ENCODE assay signal across 17 cellular contexts in the genomic region with DNA sequence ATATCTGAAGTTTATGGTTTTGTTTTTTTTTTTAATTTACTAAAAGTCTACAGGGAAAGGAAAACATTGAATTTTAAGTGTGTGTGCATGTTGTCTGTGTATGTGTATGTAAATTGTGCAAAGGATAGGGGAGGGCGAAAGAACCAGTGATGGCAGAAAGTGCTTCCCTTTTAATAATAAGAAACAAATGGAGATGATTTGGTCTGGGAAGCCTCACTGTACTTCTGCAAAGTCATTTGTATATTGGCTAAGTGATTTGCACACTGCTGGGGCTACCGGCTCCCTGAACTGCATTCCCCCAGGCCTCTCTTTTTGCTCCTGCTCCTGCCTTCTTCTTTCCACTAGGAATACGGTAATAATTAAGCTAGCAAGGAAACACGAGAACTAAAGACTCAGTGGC.
DNase-seq lines count a peak whose midpoint lies in the region; ATAC-seq and TF ChIP-seq lines count a peak whose summit lies in the region.
"Had no signal": no experiment of that assay in that cellular context is flagged by ENCODE, and none has a peak within 500 bp of the region (broad histone marks: within the 10 kb centered on the region; RNA-seq: fewer than 3 reads in every experiment).

No MANE protein-coding gene starts in this region.

- peak overlapping the region; percentile 5; the same call in 1 of the 2 replicates for H3K4me3 ChIP-seq in Karpas-422 (ENCODE audit: low read length)
- no peak overlapping the region for H3K4me3 ChIP-seq in skin epidermis

- peaks cover 1 to 3% of the 10 kb centered on the region in 2 donors for H3K36me3 Mint-ChIP-seq in CD14-positive monocyte
- no peaks in the 10 kb centered on the region for H3K36me3 Mint-ChIP-seq in dendritic cell treated with granulocyte-macrophage colony-stimulating factor and Interleukin-4, amounts not matched to agents 40 ng/mL and 50 ng/mL, for 4 days (ENCODE audit: low read depth)

- DNase-seq in CD14-positive monocyte (ENCODE audit: low spot score) (no peak), Karpas-422 (peak; percentile 71), GM10248 (ENCODE audit: extremely low spot score) (no peak)
- DNase-seq: ACHN; AML-193; CD4-positive, alpha-beta T cell; DMS53; HFFc6; MM.1S; NCI-H1105 treated with DMSO at 0.1 percent for 48 hours; NCI-H187 treated with DMSO at 0.1 percent for 48 hours; NCI-H774; SHP77 had no signal

- no peak for ATAC-seq in HG02981 (IDR thresholded peaks at IDR 0.05; ENCODE audit: unreplicated experiment)
- no peak for ATAC-seq in HG03135 (IDR thresholded peaks at IDR 0.05; ENCODE audit: unreplicated experiment)

- H3K27me3 Mint-ChIP-seq in CD14-positive monocyte (ENCODE audit: low read depth in 3 of 3): peaks cover 2 to 11% (median 4%) of the 10 kb centered on the region in 3 donors
- no peaks in the 10 kb centered on the region for H3K27me3 Mint-ChIP-seq in dendritic cell treated with granulocyte-macrophage colony-stimulating factor and Interleukin-4, amounts not matched to agents 40 ng/mL and 50 ng/mL, for 4 days
- H3K27me3 Mint-ChIP-seq: CD4-positive, alpha-beta T cell had no signal

- no peaks in the 10 kb centered on the region for H3K9me3 ChIP-seq in Karpas-422 (ENCODE audit: low read length)

- H3K36me3 ChIP-seq in Karpas-422 (ENCODE audit: insufficient read depth, low read length): no peaks in the 10 kb centered on the region

- CTCF ChIA-PET in GM10248 (lab: Yijun Ruan, JAX): no interaction called here

- H3K9me3 Mint-ChIP-seq in CD14-positive monocyte: no peaks in the 10 kb centered on the region
- no peaks in the 10 kb centered on the region for H3K9me3 Mint-ChIP-seq in dendritic cell treated with granulocyte-macrophage colony-stimulating factor and Interleukin-4, amounts not matched to agents 40 ng/mL and 50 ng/mL, for 4 days
- H3K9me3 Mint-ChIP-seq: CD4-positive, alpha-beta T cell; HFFc6 had no signal

- no peaks in the 10 kb centered on the region for H3K9me2 ChIP-seq in Karpas-422 (replicated peaks; ENCODE audit: insufficient read depth, low read length)

- H4K20me1 ChIP-seq in Karpas-422 (ENCODE audit: insufficient read depth, low read depth, low read length): no peaks in the 10 kb centered on the region

- no peaks in the 10 kb centered on the region for H3K79me2 ChIP-seq in Karpas-422 (ENCODE audit: low read length)

- peak overlapping the region; percentile 8; the same call in 1 of the 2 replicates for H3K9ac ChIP-seq in Karpas-422 (ENCODE audit: low read length)

- POLR2A ChIA-PET in GM10248 (lab: Yijun Ruan, JAX): no interaction called here

- H3K27me3 ChIP-seq in Karpas-422 (ENCODE audit: low read length): no peaks in the 10 kb centered on the region

- H3K4me2 ChIP-seq in Karpas-422 (ENCODE audit: low read depth, low read length, poor library complexity, severe bottlenecking): peak overlapping the region; percentile 57

- intact Hi-C loops in CD14-positive monocyte (cut with micrococcal nuclease): loop anchor here in 1 of 2 donors (5.0 kb wide), 1 partner anchor 143 kb away; no protein-coding TSS in a partner anchor
- intact Hi-C loops in dendritic cell treated with granulocyte-macrophage colony-stimulating factor and Interleukin-4, amounts not matched to agents 40 ng/mL and 50 ng/mL, for 4 days (cut with micrococcal nuclease): loop anchor here (5.0 kb wide), 1 partner anchor 48 kb away; no protein-coding TSS in a partner anchor

- peaks cover 81% of the 10 kb centered on the region for H3K4me1 ChIP-seq in Karpas-422 (ENCODE audit: low read length)

- peak overlapping the region; percentile 51 for H3K27ac ChIP-seq in Karpas-422 (ENCODE audit: low read length)
- H3K27ac ChIP-seq in skin epidermis: peak overlapping the region in 14 of 21 experiments; percentile 6 to 81 (median 73)

- peaks cover 63% of the 10 kb centered on the region for H3K4me1 Mint-ChIP-seq in CD14-positive monocyte
- peaks cover 73% of the 10 kb centered on the region for H3K4me1 Mint-ChIP-seq in dendritic cell treated with granulocyte-macrophage colony-stimulating factor and Interleukin-4, amounts not matched to agents 40 ng/mL and 50 ng/mL, for 4 days (ENCODE audit: low read depth)

- peak overlapping the region in 1 of 2 donors; percentile 75 for H3K4me3 Mint-ChIP-seq in CD14-positive monocyte
- H3K4me3 Mint-ChIP-seq in dendritic cell treated with granulocyte-macrophage colony-stimulating factor and Interleukin-4, amounts not matched to agents 40 ng/mL and 50 ng/mL, for 4 days: peak overlapping the region; percentile 66
- H3K4me3 Mint-ChIP-seq: CD4-positive, alpha-beta T cell; HFFc6 had no signal

- H2AFZ ChIP-seq in Karpas-422 (ENCODE audit: low read length): peak overlapping the region; percentile 4; the same call in 1 of the 2 replicates

- no peak for TF ChIP-seq CTCF in CD14-positive monocyte (IDR thresholded peaks at IDR 0.05)
- TF ChIP-seq CTCF in GM10248 (IDR thresholded peaks at IDR 0.05; ENCODE audit: control extremely low read depth, extremely low read depth, low read depth, missing control alignments): no peak

- H3K27ac Mint-ChIP-seq in CD14-positive monocyte: peak overlapping the region; percentile 88 to 98 (median 95)
- peak overlapping the region; percentile 96 for H3K27ac Mint-ChIP-seq in dendritic cell treated with granulocyte-macrophage colony-stimulating factor and Interleukin-4, amounts not matched to agents 40 ng/mL and 50 ng/mL, for 4 days
- H3K27ac Mint-ChIP-seq: CD4-positive, alpha-beta T cell; HFFc6 had no signal
